In the genomic region with DNA sequence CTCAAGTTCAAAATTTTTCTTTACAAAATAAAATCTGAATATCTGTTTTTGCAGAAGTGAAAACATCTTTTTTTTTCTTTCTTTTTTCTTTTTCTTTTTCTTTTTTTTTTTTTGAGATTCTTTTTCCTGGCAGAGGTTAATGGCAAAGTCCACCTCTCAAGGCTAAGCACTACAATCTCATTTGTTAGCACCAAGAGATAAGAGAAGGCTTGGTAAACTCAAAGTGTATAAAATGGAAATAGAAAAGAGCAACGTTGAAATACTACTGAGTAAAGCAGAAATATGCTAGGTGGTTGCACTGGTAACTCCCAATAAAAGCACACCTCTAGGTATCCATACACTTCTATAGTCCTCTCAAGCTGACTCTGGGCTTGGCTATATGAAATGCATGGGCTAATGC, we compare ENCODE assay signal across 23 cellular contexts.
DNase-seq lines count a peak whose midpoint lies in the region; ATAC-seq and TF ChIP-seq lines count a peak whose summit lies in the region.
"Had no signal": no experiment of that assay in that cellular context is flagged by ENCODE, and none has a peak within 500 bp of the region (broad histone marks: within the 10 kb centered on the region; RNA-seq: fewer than 3 reads in every experiment).

No MANE protein-coding gene starts in this region.

- ATAC-seq in body of pancreas = peak; percentile 47
- ATAC-seq in mucosa of descending colon = peak; percentile 43
- no peak for ATAC-seq in upper lobe of right lung
- ATAC-seq in HG03565 (IDR thresholded peaks at IDR 0.05; ENCODE audit: unreplicated experiment) = no peak
- ATAC-seq: A549, GM12878 had no signal

- peak overlapping the region; percentile 21 for H3K4me2 ChIP-seq in hepatocyte
- H3K4me2 ChIP-seq: A549; BLaER1 treated with 17β-estradiol and CSF1 and Interleukin-3, amounts not matched to agents 10 nM and 100 nM had no signal

- intact Hi-C loops in body of pancreas (cut with DNase I) = no loop called here
- intact Hi-C loops in mucosa of descending colon (cut with DNase I, micrococcal nuclease) = no loop called here
- intact Hi-C loops in upper lobe of right lung (cut with DNase I) = no loop called here

- DNase-seq in body of pancreas = no peak
- no peak for DNase-seq in hepatocyte (ENCODE audit: low spot score)
- no peak for DNase-seq in mucosa of descending colon
- DNase-seq in upper lobe of right lung = no peak
- DNase-seq in activated effector memory CD4-positive, alpha-beta T cell treated with Interleukin-2 at 50 U/mL for 16 hours = no peak
- DNase-seq in NCI-H446 treated with DMSO at 0.1 percent for 48 hours (lab: John Stamatoyannopoulos, UW) = no peak
- DNase-seq: 8988T; ACHN; AML-193; BE2C; CD4-positive, alpha-beta T cell; CD8-positive, alpha-beta memory T cell; DMS 273 treated with DMSO at 0.1 percent for 48 hours; DMS79; EL; GDM1; GOT3; HFFc6 had no signal

- no peaks in the 10 kb centered on the region for H3K79me2 ChIP-seq in hepatocyte

- no peak for TF ChIP-seq POLR2A in body of pancreas (IDR thresholded peaks at IDR 0.05)

- H3K36me3 ChIP-seq in body of pancreas (replicated peaks in 1 of 2; ENCODE audit: insufficient read depth in 1 of 2, low read depth in 2 of 2) (no peaks in the 10 kb centered on the region), hepatocyte (replicated peaks; ENCODE audit: insufficient read depth, low read depth) (no peaks in the 10 kb centered on the region), mucosa of descending colon (ENCODE audit: low read depth) (no peaks in the 10 kb centered on the region), upper lobe of right lung (no peaks in the 10 kb centered on the region)
- H3K36me3 ChIP-seq: BE2C; BLaER1 treated with 17β-estradiol and CSF1 and Interleukin-3, amounts not matched to agents 10 nM and 100 nM; HAP-1 had no signal

- no peaks in the 10 kb centered on the region for H4K20me1 ChIP-seq in hepatocyte (ENCODE audit: insufficient read depth, poor library complexity, severe bottlenecking)
- H4K20me1 ChIP-seq: BLaER1 treated with 17β-estradiol and CSF1 and Interleukin-3, amounts not matched to agents 10 nM and 100 nM had no signal

- no peaks in the 10 kb centered on the region for H3K9me2 ChIP-seq in hepatocyte (replicated peaks; ENCODE audit: insufficient read depth)

- no peaks in the 10 kb centered on the region for H3K27me3 ChIP-seq in body of pancreas
- H3K27me3 ChIP-seq in hepatocyte = no peaks in the 10 kb centered on the region
- no peaks in the 10 kb centered on the region for H3K27me3 ChIP-seq in upper lobe of right lung
- H3K27me3 ChIP-seq: BE2C; BLaER1 treated with 17β-estradiol and CSF1 and Interleukin-3, amounts not matched to agents 10 nM and 100 nM had no signal

- no peak overlapping the region for H2AFZ ChIP-seq in hepatocyte

- TF ChIP-seq CTCF in body of pancreas (IDR thresholded peaks at IDR 0.05) (no peak), hepatocyte (IDR thresholded peaks at IDR 0.05; ENCODE audit: poor library complexity) (no peak), mucosa of descending colon (IDR thresholded peaks at IDR 0.05) (no peak), upper lobe of right lung (IDR thresholded peaks at IDR 0.05) (no peak)

- no peak overlapping the region for H3K4me3 ChIP-seq in body of pancreas
- no peak overlapping the region for H3K4me3 ChIP-seq in hepatocyte
- no peak overlapping the region for H3K4me3 ChIP-seq in mucosa of descending colon
- H3K4me3 ChIP-seq in upper lobe of right lung = no peak overlapping the region
- H3K4me3 ChIP-seq: A549; BLaER1 treated with 17β-estradiol and CSF1 and Interleukin-3, amounts not matched to agents 10 nM and 100 nM; GM12878; HAP-1 had no signal

- WGBS in body of pancreas, 2 donors = 8 to 16% methylated on average over 1 of the region's 1 CpG
- WGBS in hepatocyte (ENCODE audit: low lambda C conversion rate, missing lambda C conversion rate) = 45% methylated on average over 1 of the region's 1 CpG

- H3K27ac ChIP-seq in body of pancreas (peak overlapping the region in 2 of 4 donors; percentile 37 to 55), hepatocyte (peak overlapping the region; percentile 25), upper lobe of right lung (no peak overlapping the region)
- H3K27ac ChIP-seq: A549; BLaER1 treated with 17β-estradiol and CSF1 and Interleukin-3, amounts not matched to agents 10 nM and 100 nM had no signal

- peaks cover 31% of the 10 kb centered on the region for H3K4me1 ChIP-seq in body of pancreas
- H3K4me1 ChIP-seq in hepatocyte (ENCODE audit: insufficient read depth) = peaks cover 18% of the 10 kb centered on the region
- H3K4me1 ChIP-seq in mucosa of descending colon (ENCODE audit: low read depth) = no peaks in the 10 kb centered on the region
- no peaks in the 10 kb centered on the region for H3K4me1 ChIP-seq in upper lobe of right lung
- H3K4me1 ChIP-seq: A549, HAP-1 had no signal

- H3K9me3 ChIP-seq in body of pancreas (no peaks in the 10 kb centered on the region), hepatocyte (ENCODE audit: low read depth) (no peaks in the 10 kb centered on the region), mucosa of descending colon (no peaks in the 10 kb centered on the region), upper lobe of right lung (no peaks in the 10 kb centered on the region)
- H3K9me3 ChIP-seq: A549; BE2C; BLaER1 treated with 17β-estradiol and CSF1 and Interleukin-3, amounts not matched to agents 10 nM and 100 nM; HAP-1 had no signal

Comparison
In these comparisons a context has a peak if more than half of its experiments do, and no peak if none do; other contexts are left out.
1. ATAC-seq: peak in body of pancreas (single experiment) and mucosa of descending colon (single experiment); none in upper lobe of right lung (single experiment) and HG03565 (single experiment).